18 cellular contexts compared by ENCODE assay signal in the genomic region with DNA sequence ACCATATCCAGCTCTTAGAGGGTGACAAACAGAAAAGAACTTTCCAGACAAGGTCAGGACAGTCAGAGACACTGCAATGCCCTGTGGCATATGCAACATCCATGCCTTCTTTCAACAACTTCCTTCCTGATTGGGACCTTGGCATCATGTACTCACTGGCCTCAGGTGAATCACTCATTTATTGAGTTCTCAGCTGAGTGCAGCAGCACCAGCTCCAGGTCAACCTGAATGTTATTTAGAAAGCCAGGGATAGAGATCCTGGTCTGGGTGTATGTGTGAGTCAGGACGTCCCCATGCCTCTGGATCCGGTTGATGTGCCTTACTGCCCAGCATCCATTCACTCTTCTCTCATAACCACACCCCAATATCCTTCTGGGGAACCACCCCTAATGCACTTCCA.
"Had no signal": no experiment of that assay in that cellular context is flagged by ENCODE, and none has a peak within 500 bp of the region (broad histone marks: within the 10 kb centered on the region; RNA-seq: fewer than 3 reads in every experiment).

No MANE protein-coding gene starts in this region.

- H3K4me1 ChIP-seq: gastrocnemius medialis, stomach, upper lobe of left lung had no signal

- H3K4me3 ChIP-seq: gastrocnemius medialis, ovary, stomach, upper lobe of left lung had no signal

- H3K27ac ChIP-seq: gastrocnemius medialis, ovary, stomach, upper lobe of left lung had no signal

- DNase-seq: activated CD4-positive, alpha-beta memory T cell treated with anti-CD3 and anti-CD28 coated beads, Interleukin-2, amount 10 ng/mL, durations not matched to agents 7 days and 5 days; activated CD4-positive, alpha-beta T cell treated with anti-CD3 and anti-CD28 coated beads for 4 hours; activated CD8-positive, alpha-beta memory T cell treated with anti-CD3 and anti-CD28 coated beads, Interleukin-2, amount 10 ng/mL, durations not matched to agents 7 days and 5 days; activated naive CD8-positive, alpha-beta T cell treated with anti-CD3 and anti-CD28 coated beads for 36 hours; amniotic stem cell; endodermal cell; erythroblast; gastrocnemius medialis; head of caudate nucleus; left ventricle myocardium superior; naive B cell; ovary; stimulated activated CD4-positive, alpha-beta T cell treated with anti-CD3 and anti-CD28 coated beads, Interleukin-4, amount 100 ng/mL, for 24 hours; stomach; upper lobe of left lung had no signal

- H3K36me3 ChIP-seq: gastrocnemius medialis, ovary, stomach, upper lobe of left lung had no signal

- H3K27me3 ChIP-seq: gastrocnemius medialis, ovary, stomach, upper lobe of left lung had no signal

- H3K9me3 ChIP-seq: gastrocnemius medialis, ovary, stomach, upper lobe of left lung had no signal

- ATAC-seq: activated CD8-positive, alpha-beta memory T cell treated with anti-CD3 and anti-CD28 coated beads, Interleukin-2, amount 10 ng/mL, durations not matched to agents 7 days and 5 days; gastrocnemius medialis; left ventricle myocardium superior; sciatic nerve; stimulated activated effector memory CD8-positive, alpha-beta T cell treated with anti-CD3 and anti-CD28 coated beads, Interleukin-12 subunit alpha, Interleukin-12 subunit beta, amount 100 ng/mL, for 72 hours; WTC11 had no signal
